In the genomic region with DNA sequence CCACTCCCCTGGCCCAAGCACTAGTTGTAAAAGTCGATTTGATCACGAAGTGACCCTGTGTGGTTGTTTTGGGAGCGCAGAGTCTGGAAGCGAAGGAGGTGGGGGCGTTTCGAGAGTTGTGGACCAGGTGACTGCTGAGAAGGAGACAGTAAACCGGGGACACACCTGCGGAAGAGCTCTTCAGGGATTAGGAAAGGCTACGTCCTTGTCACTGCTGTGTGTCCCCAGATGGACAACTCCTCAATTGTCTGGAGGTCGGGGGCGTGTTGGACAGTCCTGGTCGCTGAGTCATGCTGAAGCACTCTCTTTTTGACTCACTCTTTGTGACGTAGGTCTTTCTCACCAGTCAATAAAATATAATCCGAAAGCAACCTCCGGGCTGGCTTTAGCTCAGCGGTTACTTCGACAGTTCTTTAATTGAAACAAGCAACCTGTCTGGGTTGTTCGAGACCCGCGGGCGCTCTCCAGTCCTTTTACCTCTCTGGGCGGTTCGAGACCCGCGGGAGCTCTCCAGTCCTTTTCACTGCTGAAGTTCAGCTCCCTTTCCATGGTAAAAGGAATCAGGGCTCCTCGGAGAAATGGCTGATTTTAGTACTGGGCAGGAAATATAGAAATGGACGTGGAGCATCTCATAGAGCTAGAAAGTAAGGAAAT, we compare ENCODE assay signal across 1 cellular context.
TF ChIP-seq lines count a peak whose summit lies in the region.

No MANE protein-coding gene starts in this region.

TF ChIP-seq in HepG2, 621 proteins besides CTCF, POLR2A, EP300 and RAD21 (continued from another document and continues in another):
- 0 out of 2 replicates have a peak, but pooled peaks have one; percentile 21 for TF ChIP-seq SIX4 (CRISPR knock-in tag; IDR thresholded peaks at IDR 0.05)
- TF ChIP-seq ZSCAN22 (CRISPR knock-in tag; IDR thresholded peaks at IDR 0.05) = no peak
- peak; percentile 73; the same call in 1 of the 2 replicates for TF ChIP-seq MED13 (CRISPR knock-in tag; IDR thresholded peaks at IDR 0.05)
- no peak for TF ChIP-seq HNRNPH1 (optimal IDR thresholded peaks at IDR 0.05; ENCODE audit: low read depth, low read length)
- peak; percentile 60 for TF ChIP-seq MXD4 (CRISPR knock-in tag; IDR thresholded peaks at IDR 0.05)
- no peak for TF ChIP-seq TEAD2 (CRISPR knock-in tag; IDR thresholded peaks at IDR 0.05)
- peak; percentile 64 for TF ChIP-seq XRCC5 (optimal IDR thresholded peaks at IDR 0.05; ENCODE audit: low read length)
- TF ChIP-seq GPBP1L1 (CRISPR knock-in tag; IDR thresholded peaks at IDR 0.05) = no peak
- peak; percentile 29; the same call in 1 of the 2 replicates for TF ChIP-seq ZFP91 (CRISPR knock-in tag; IDR thresholded peaks at IDR 0.05; ENCODE audit: borderline replicate concordance)
- no peak for TF ChIP-seq SNAPC5 (CRISPR knock-in tag; IDR thresholded peaks at IDR 0.05; ENCODE audit: borderline replicate concordance)
- TF ChIP-seq JDP2 (CRISPR knock-in tag; IDR thresholded peaks at IDR 0.05; ENCODE audit: borderline replicate concordance) = no peak
- no peak for TF ChIP-seq ZNF496 (CRISPR knock-in tag; IDR thresholded peaks at IDR 0.05; ENCODE audit: insufficient replicate concordance)
- TF ChIP-seq TARDBP (CRISPR knock-in tag; IDR thresholded peaks at IDR 0.05) = peak; percentile 30; the same call in 1 of the 2 replicates
- TF ChIP-seq KAT8 (CRISPR knock-in tag; IDR thresholded peaks at IDR 0.05) = peak; percentile 84
- TF ChIP-seq, protein P1, sequence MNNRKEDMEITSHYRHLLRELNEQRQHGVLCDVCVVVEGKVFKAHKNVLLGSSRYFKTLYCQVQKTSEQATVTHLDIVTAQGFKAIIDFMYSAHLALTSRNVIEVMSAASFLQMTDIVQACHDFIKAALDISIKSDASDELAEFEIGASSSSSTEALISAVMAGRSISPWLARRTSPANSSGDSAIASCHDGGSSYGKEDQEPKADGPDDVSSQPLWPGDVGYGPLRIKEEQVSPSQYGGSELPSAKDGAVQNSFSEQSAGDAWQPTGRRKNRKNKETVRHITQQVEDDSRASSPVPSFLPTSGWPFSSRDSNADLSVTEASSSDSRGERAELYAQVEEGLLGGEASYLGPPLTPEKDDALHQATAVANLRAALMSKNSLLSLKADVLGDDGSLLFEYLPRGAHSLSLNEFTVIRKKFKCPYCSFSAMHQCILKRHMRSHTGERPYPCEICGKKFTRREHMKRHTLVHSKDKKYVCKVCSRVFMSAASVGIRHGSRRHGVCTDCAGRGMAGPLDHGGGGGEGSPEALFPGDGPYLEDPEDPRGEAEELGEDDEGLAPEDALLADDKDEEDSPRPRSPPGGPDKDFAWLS (CRISPR knock-in tag; IDR thresholded peaks at IDR 0.05; ENCODE audit: borderline replicate concordance) = no peak
- TF ChIP-seq GABPA (IDR thresholded peaks at IDR 0.05; ENCODE audit: low read depth, low read length) = no peak
- TF ChIP-seq GABPA (CRISPR knock-in tag; IDR thresholded peaks at IDR 0.05; ENCODE audit: low read depth) = no peak; the same call in none of the 2 replicates
- peak; percentile 93 for TF ChIP-seq MIER2 (CRISPR knock-in tag; IDR thresholded peaks at IDR 0.05)
- no peak for TF ChIP-seq SAFB2 (CRISPR knock-in tag; IDR thresholded peaks at IDR 0.05; ENCODE audit: borderline replicate concordance, low read depth)
- TF ChIP-seq ZNF788 (CRISPR knock-in tag; IDR thresholded peaks at IDR 0.05; ENCODE audit: borderline replicate concordance) = peak; percentile 27; the same call in 1 of the 2 replicates
- 0 out of 2 replicates have a peak, but pooled peaks have one; percentile 47 for TF ChIP-seq AHR (CRISPR knock-in tag; IDR thresholded peaks at IDR 0.05)
- peak; percentile 76; the same call in 1 of the 2 replicates for TF ChIP-seq ZNF205 (CRISPR knock-in tag; IDR thresholded peaks at IDR 0.05)
- no peak for TF ChIP-seq ZNF782 (CRISPR knock-in tag; IDR thresholded peaks at IDR 0.05; ENCODE audit: borderline replicate concordance)
- TF ChIP-seq, protein P2, sequence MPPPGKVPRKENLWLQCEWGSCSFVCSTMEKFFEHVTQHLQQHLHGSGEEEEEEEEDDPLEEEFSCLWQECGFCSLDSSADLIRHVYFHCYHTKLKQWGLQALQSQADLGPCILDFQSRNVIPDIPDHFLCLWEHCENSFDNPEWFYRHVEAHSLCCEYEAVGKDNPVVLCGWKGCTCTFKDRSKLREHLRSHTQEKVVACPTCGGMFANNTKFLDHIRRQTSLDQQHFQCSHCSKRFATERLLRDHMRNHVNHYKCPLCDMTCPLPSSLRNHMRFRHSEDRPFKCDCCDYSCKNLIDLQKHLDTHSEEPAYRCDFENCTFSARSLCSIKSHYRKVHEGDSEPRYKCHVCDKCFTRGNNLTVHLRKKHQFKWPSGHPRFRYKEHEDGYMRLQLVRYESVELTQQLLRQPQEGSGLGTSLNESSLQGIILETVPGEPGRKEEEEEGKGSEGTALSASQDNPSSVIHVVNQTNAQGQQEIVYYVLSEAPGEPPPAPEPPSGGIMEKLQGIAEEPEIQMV (CRISPR knock-in tag; IDR thresholded peaks at IDR 0.05; ENCODE audit: low read depth) = peak; percentile 11; the same call in 1 of the 2 replicates
- TF ChIP-seq ELF3 (CRISPR knock-in tag; IDR thresholded peaks at IDR 0.05) = peak; percentile 57
- 0 out of 2 replicates have a peak, but pooled peaks have one; percentile 25 for TF ChIP-seq KAT7 (CRISPR knock-in tag; IDR thresholded peaks at IDR 0.05; ENCODE audit: borderline replicate concordance)
- 0 out of 2 replicates have a peak, but pooled peaks have one; percentile 16 for TF ChIP-seq ZBTB7B (CRISPR knock-in tag; IDR thresholded peaks at IDR 0.05)
- TF ChIP-seq, protein P3, sequence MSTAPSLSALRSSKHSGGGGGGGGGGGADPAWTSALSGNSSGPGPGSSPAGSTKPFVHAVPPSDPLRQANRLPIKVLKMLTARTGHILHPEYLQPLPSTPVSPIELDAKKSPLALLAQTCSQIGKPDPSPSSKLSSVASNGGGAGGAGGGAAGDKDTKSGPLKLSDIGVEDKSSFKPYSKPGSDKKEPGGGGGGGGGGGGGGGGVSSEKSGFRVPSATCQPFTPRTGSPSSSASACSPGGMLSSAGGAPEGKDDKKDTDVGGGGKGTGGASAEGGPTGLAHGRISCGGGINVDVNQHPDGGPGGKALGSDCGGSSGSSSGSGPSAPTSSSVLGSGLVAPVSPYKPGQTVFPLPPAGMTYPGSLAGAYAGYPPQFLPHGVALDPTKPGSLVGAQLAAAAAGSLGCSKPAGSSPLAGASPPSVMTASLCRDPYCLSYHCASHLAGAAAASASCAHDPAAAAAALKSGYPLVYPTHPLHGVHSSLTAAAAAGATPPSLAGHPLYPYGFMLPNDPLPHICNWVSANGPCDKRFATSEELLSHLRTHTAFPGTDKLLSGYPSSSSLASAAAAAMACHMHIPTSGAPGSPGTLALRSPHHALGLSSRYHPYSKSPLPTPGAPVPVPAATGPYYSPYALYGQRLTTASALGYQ (CRISPR knock-in tag; IDR thresholded peaks at IDR 0.05) = peak; percentile 67; the same call in 1 of the 2 replicates
- no peak for TF ChIP-seq NFATC3 (CRISPR knock-in tag; IDR thresholded peaks at IDR 0.05)
- TF ChIP-seq, protein P4, sequence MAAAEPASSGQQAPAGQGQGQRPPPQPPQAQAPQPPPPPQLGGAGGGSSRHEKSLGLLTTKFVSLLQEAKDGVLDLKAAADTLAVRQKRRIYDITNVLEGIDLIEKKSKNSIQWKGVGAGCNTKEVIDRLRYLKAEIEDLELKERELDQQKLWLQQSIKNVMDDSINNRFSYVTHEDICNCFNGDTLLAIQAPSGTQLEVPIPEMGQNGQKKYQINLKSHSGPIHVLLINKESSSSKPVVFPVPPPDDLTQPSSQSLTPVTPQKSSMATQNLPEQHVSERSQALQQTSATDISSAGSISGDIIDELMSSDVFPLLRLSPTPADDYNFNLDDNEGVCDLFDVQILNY (CRISPR knock-in tag; conservative IDR thresholded peaks at IDR 0.05) = no peak
- TF ChIP-seq ZNF121 (CRISPR knock-in tag; IDR thresholded peaks at IDR 0.05) = 0 out of 2 replicates have a peak, but pooled peaks have one; percentile 8
- no peak for TF ChIP-seq KAT2B (IDR thresholded peaks at IDR 0.05; ENCODE audit: borderline replicate concordance, low read depth, low read length)
- TF ChIP-seq ZSCAN12 (CRISPR knock-in tag; IDR thresholded peaks at IDR 0.05) = no peak
- TF ChIP-seq PAXIP1 (CRISPR knock-in tag; conservative IDR thresholded peaks at IDR 0.05) = 0 out of 2 replicates have a peak, but pooled peaks have one; percentile 34
- peak; percentile 82; the same call in 1 of the 2 replicates for TF ChIP-seq XBP1 (CRISPR knock-in tag; IDR thresholded peaks at IDR 0.05)
- no peak for TF ChIP-seq ZNF598 (CRISPR knock-in tag; IDR thresholded peaks at IDR 0.05; ENCODE audit: borderline replicate concordance)
- TF ChIP-seq NAIF1 (CRISPR knock-in tag; IDR thresholded peaks at IDR 0.05; ENCODE audit: borderline replicate concordance) = peak; percentile 62
- TF ChIP-seq SIX1 (CRISPR knock-in tag; IDR thresholded peaks at IDR 0.05; ENCODE audit: borderline replicate concordance) = no peak; the same call in 1 of the 2 replicates
- TF ChIP-seq SAP130 (CRISPR knock-in tag; IDR thresholded peaks at IDR 0.05; ENCODE audit: low read depth) = peak; percentile 93
- TF ChIP-seq ARID5B (CRISPR knock-in tag; IDR thresholded peaks at IDR 0.05) = peak; percentile 64; the same call in 1 of the 2 replicates
- TF ChIP-seq ZNF24 (IDR thresholded peaks at IDR 0.05) = peak; percentile 99
- TF ChIP-seq HNRNPL (IDR thresholded peaks at IDR 0.05; ENCODE audit: low read depth, low read length) = no peak
- no peak for TF ChIP-seq STAG1 (CRISPR knock-in tag; IDR thresholded peaks at IDR 0.05)
